In genomic region chr2:15300645-15301573, GRCh38 we compare ENCODE assay signal across 17 cellular contexts.
A peak's percentile ranks its signal among the peaks of the same experiment; 100 is the strongest.
DNase-seq lines count a peak whose midpoint lies in the region; ATAC-seq and TF ChIP-seq lines count a peak whose summit lies in the region.
"Had no signal": no experiment of that assay in that cellular context is flagged by ENCODE, and none has a peak within 500 bp of the region (broad histone marks: within the 10 kb centered on the region; RNA-seq: fewer than 3 reads in every experiment).

No MANE protein-coding gene starts in this region.

- H3K27me3 Mint-ChIP-seq in activated T-cell treated with anti-CD3 and anti-CD28 coated beads, Interleukin-2, amount 50 U/mL, for 72 hours (ENCODE audit: low read depth): no peaks in the 10 kb centered on the region
- H3K27me3 Mint-ChIP-seq in T-helper 17 cell: no peaks in the 10 kb centered on the region
- H3K27me3 Mint-ChIP-seq in naive thymus-derived CD8-positive, alpha-beta T cell: no peaks in the 10 kb centered on the region
- H3K27me3 Mint-ChIP-seq: activated T-helper 17 cell treated with anti-CD3 and anti-CD28 coated beads, Interleukin-2, amount 50 U/mL, for 72 hours; CD8-positive, alpha-beta memory T cell; type B pancreatic cell had no signal

- H3K27ac Mint-ChIP-seq in activated T-cell treated with anti-CD3 and anti-CD28 coated beads, Interleukin-2, amount 50 U/mL, for 72 hours: peak overlapping the region; percentile 52
- H3K27ac Mint-ChIP-seq in T-helper 17 cell: no peak overlapping the region
- H3K27ac Mint-ChIP-seq in naive thymus-derived CD8-positive, alpha-beta T cell: peak overlapping the region; percentile 45 to 87 (median 76)
- H3K27ac Mint-ChIP-seq: type B pancreatic cell had no signal

- H3K27ac ChIP-seq in DND-41 (ENCODE audit: low read length) (peak overlapping the region; percentile 77), tibial artery (no peak overlapping the region)

- H4K20me1 ChIP-seq in DND-41 (ENCODE audit: insufficient read depth, low read length): no peaks in the 10 kb centered on the region

- H3K27me3 ChIP-seq in DND-41 (ENCODE audit: insufficient read depth, low read length, poor library complexity): no peaks in the 10 kb centered on the region
- H3K27me3 ChIP-seq in tibial artery: no peaks in the 10 kb centered on the region

- peaks cover 10% of the 10 kb centered on the region; the same call in 1 of the 2 replicates for H3K36me3 ChIP-seq in DND-41 (ENCODE audit: insufficient read depth, low read length)
- peaks cover 26 to 63% (median 44%) of the 10 kb centered on the region in 3 donors for H3K36me3 ChIP-seq in tibial artery

- H3K4me3 ChIP-seq in DND-41 (ENCODE audit: low read depth in 1 of 2, low read length in 2 of 2) (peak overlapping the region in 1 of 2 experiments; percentile 25; a peak in 2 of 4 replicates), tibial artery (no peak overlapping the region)

- H3K9me3 Mint-ChIP-seq in activated T-cell treated with anti-CD3 and anti-CD28 coated beads, Interleukin-2, amount 50 U/mL, for 72 hours: peaks cover 0 to 5% of the 10 kb centered on the region in 2 donors
- H3K9me3 Mint-ChIP-seq in naive thymus-derived CD8-positive, alpha-beta T cell: peaks cover 0 to 7% (median 0%) of the 10 kb centered on the region in 9 donors
- H3K9me3 Mint-ChIP-seq: activated T-helper 17 cell treated with anti-CD3 and anti-CD28 coated beads, Interleukin-2, amount 50 U/mL, for 72 hours; type B pancreatic cell had no signal

- H3K79me2 ChIP-seq in DND-41 (ENCODE audit: insufficient read depth, low read length): no peaks in the 10 kb centered on the region

- H3K36me3 Mint-ChIP-seq in activated T-cell treated with anti-CD3 and anti-CD28 coated beads, Interleukin-2, amount 50 U/mL, for 72 hours (ENCODE audit: insufficient read depth in 2 of 2): peaks cover 16 to 19% of the 10 kb centered on the region in 2 donors
- H3K36me3 Mint-ChIP-seq in T-helper 17 cell (ENCODE audit: low read depth): peaks cover 34% of the 10 kb centered on the region
- peaks cover 30 to 81% (median 69%) of the 10 kb centered on the region in 3 donors for H3K36me3 Mint-ChIP-seq in naive thymus-derived CD8-positive, alpha-beta T cell

- H3K4me1 ChIP-seq in DND-41 (ENCODE audit: insufficient read depth, low read length) (peaks cover 46% of the 10 kb centered on the region), tibial artery (no peaks in the 10 kb centered on the region)

- ATAC-seq in activated T-cell treated with anti-CD3 and anti-CD28 coated beads, Interleukin-2, amount 50 U/mL, for 72 hours (replicated peaks in 1 of 2): peak; percentile 33 to 37
- ATAC-seq in DND-41 (ENCODE audit: insufficient read depth, low read depth) (peak; percentile 73), T-helper 17 cell (no peak)
- ATAC-seq in naive thymus-derived CD8-positive, alpha-beta T cell: peak; percentile 30 to 59
- ATAC-seq: activated T-helper 17 cell treated with anti-CD3 and anti-CD28 coated beads, Interleukin-2, amount 50 U/mL, for 72 hours had no signal

- no peaks in the 10 kb centered on the region for H3K9me3 ChIP-seq in DND-41 (ENCODE audit: insufficient read depth, low read length, severe bottlenecking)
- no peaks in the 10 kb centered on the region for H3K9me3 ChIP-seq in T-helper 17 cell (ENCODE audit: control insufficient read depth, low read length, poor library complexity, severe bottlenecking)
- H3K9me3 ChIP-seq in tibial artery: no peaks in the 10 kb centered on the region

- 0 out of 2 replicates have a peak overlapping the region, but pooled peaks have one; percentile 0 for H2AFZ ChIP-seq in DND-41 (ENCODE audit: low read depth, low read length)

- intact Hi-C loops in tibial artery (cut with DNase I; ENCODE audit: low total_unique reads): no loop called here

- H3K9ac ChIP-seq in DND-41 (ENCODE audit: low read depth, low read length): peak overlapping the region; percentile 32

- peak overlapping the region in 1 of 2 donors; percentile 44 for H3K4me3 Mint-ChIP-seq in activated T-cell treated with anti-CD3 and anti-CD28 coated beads, Interleukin-2, amount 50 U/mL, for 72 hours
- peak overlapping the region; percentile 31 for H3K4me3 Mint-ChIP-seq in T-helper 17 cell
- peak overlapping the region in 9 of 10 donors; percentile 1 to 75 (median 50) for H3K4me3 Mint-ChIP-seq in naive thymus-derived CD8-positive, alpha-beta T cell
- H3K4me3 Mint-ChIP-seq: activated T-helper 17 cell treated with anti-CD3 and anti-CD28 coated beads, Interleukin-2, amount 50 U/mL, for 72 hours; CD8-positive, alpha-beta memory T cell; type B pancreatic cell had no signal

- DNase-seq in activated T-cell treated with anti-CD3 and anti-CD28 coated beads, Interleukin-2, amount 50 U/mL, for 72 hours: no peak
- no peak for DNase-seq in activated T-cell treated with anti-CD3 and anti-CD28 coated beads, Interleukin-2, amount 50 U/mL, for 48 hours
- DNase-seq in DND-41: peak; percentile 57
- DNase-seq in T-helper 17 cell: no peak
- DNase-seq in naive thymus-derived CD8-positive, alpha-beta T cell: peak in 2 of 10 donors; percentile 29 to 33
- no peak for DNase-seq in tibial artery
- DNase-seq in DMS153 (lab: John Stamatoyannopoulos, UW): no peak
- no peak for DNase-seq in mesenteric fat pad (ENCODE audit: low spot score)
- DNase-seq: ACHN; CD8-positive, alpha-beta memory T cell; GOT3; hippocampal formation; mesendoderm; NCI-H146; NCI-H226 had no signal

- H3K4me1 Mint-ChIP-seq in activated T-cell treated with anti-CD3 and anti-CD28 coated beads, Interleukin-2, amount 50 U/mL, for 72 hours (ENCODE audit: low read depth): peaks cover 44% of the 10 kb centered on the region
- H3K4me1 Mint-ChIP-seq in T-helper 17 cell: peaks cover 16% of the 10 kb centered on the region
- peaks cover 13 to 33% (median 25%) of the 10 kb centered on the region in 4 donors for H3K4me1 Mint-ChIP-seq in naive thymus-derived CD8-positive, alpha-beta T cell

- POLR2A ChIA-PET in naive thymus-derived CD8-positive, alpha-beta T cell (lab: Charles Lee): no interaction called here

- peak overlapping the region; percentile 54 for H3K4me2 ChIP-seq in DND-41 (ENCODE audit: insufficient read depth, low read length)

- TF ChIP-seq CTCF in DND-41 (IDR thresholded peaks at IDR 0.05; ENCODE audit: borderline replicate concordance, extremely low read depth, low read length, poor library complexity, severe bottlenecking) (no peak), tibial artery (IDR thresholded peaks at IDR 0.05) (no peak)
